ENCODE assay signal across 11 cellular contexts in the genomic region with DNA sequence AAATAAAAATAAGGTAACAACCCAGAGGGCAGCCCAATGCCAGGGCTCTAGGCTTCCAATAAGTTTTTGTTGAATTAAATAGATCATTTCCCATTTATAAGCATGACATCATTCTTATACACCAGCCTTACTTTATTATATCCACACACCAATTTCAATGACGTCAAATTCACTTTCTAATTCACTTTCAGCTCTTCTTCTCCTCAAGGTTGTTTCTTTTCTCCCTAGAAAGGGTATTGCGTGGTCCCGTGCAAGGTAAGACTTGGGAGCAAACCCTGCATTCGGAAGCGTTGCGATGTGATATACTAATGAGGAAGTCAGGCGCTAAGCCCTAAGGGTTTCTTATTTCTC. TPM values are rescaled to one million over a fixed set of nuclear protein-coding genes. Genes with fewer than 3 reads are reported as not detected.
DNase-seq lines count a peak whose midpoint lies in the region; ATAC-seq, FAIRE-seq and TF ChIP-seq lines count a peak whose summit lies in the region.
"Had no signal": no experiment of that assay in that cellular context is flagged by ENCODE, and none has a peak within 500 bp of the region (broad histone marks: within the 10 kb centered on the region; RNA-seq: fewer than 3 reads in every experiment).

No MANE protein-coding gene starts in this region.

- intact Hi-C loops in posterior vena cava (cut with DNase I) = no loop called here
- intact Hi-C loops in CD4-positive, alpha-beta T cell (cut with DNase I, micrococcal nuclease) = no loop called here

- peaks cover 89% of the 10 kb centered on the region for H3K27me3 Mint-ChIP-seq in CD4-positive, alpha-beta T cell

- POLR2A ChIA-PET in CD4-positive, alpha-beta T cell (lab: Charles Lee) = no interaction called here

- H3K4me1 Mint-ChIP-seq in CD4-positive, alpha-beta T cell (ENCODE audit: low read depth) = peaks cover 16% of the 10 kb centered on the region

- no peak overlapping the region for H3K27ac ChIP-seq in CD4-positive, alpha-beta T cell (ENCODE audit: low read depth, low read length)
- H3K27ac ChIP-seq: ovary had no signal

- no peak for TF ChIP-seq CTCF in CD4-positive, alpha-beta T cell (IDR thresholded peaks at IDR 0.05)
- TF ChIP-seq CTCF in D721Med (IDR thresholded peaks at IDR 0.05; ENCODE audit: insufficient read depth, missing control alignments) = no peak

- FAIRE-seq in D721Med (lab: Jason Lieb, UNC) = no peak

- H3K27ac Mint-ChIP-seq in CD4-positive, alpha-beta T cell = no peak overlapping the region

- CTCF ChIA-PET in CD4-positive, alpha-beta T cell (lab: Charles Lee) = no interaction called here

- peaks cover 45% of the 10 kb centered on the region for H3K27me3 ChIP-seq in CD4-positive, alpha-beta T cell (ENCODE audit: control insufficient read depth, insufficient read depth, low read length)
- H3K27me3 ChIP-seq: ovary had no signal

- DNase-seq in DMS53 treated with DMSO at 0.1 percent for 48 hours (lab: John Stamatoyannopoulos, UW; ENCODE audit: unreplicated experiment) (peak; percentile 44), fibroblast of peridontal ligament (ENCODE audit: extremely low read depth) (peak; percentile 19), posterior vena cava (ENCODE audit: low spot score) (peak; percentile 45), D721Med (ENCODE audit: insufficient read length, low spot score) (no peak), germinal center (ENCODE audit: low spot score) (no peak), NCI-H524 (lab: John Stamatoyannopoulos, UW) (no peak)
- no peak for DNase-seq in CD4-positive, alpha-beta T cell
- DNase-seq: activated CD4-positive, alpha-beta T cell treated with anti-CD3 and anti-CD28 coated beads, Interleukin-2, amount 50 U/mL, for 4 hours; NK-92 treated with Interleukin-12 subunit alpha and Interleukin-12 subunit beta, amount 100 ng/mL, for 24 hours; ovary had no signal

- H3K9me3 Mint-ChIP-seq in CD4-positive, alpha-beta T cell = no peaks in the 10 kb centered on the region

- H3K9me3 ChIP-seq in CD4-positive, alpha-beta T cell (ENCODE audit: control insufficient read depth, low read length) = no peaks in the 10 kb centered on the region
- H3K9me3 ChIP-seq: ovary had no signal

- no peak overlapping the region for H3K4me3 Mint-ChIP-seq in CD4-positive, alpha-beta T cell

- no peaks in the 10 kb centered on the region for H3K36me3 Mint-ChIP-seq in CD4-positive, alpha-beta T cell (ENCODE audit: low read depth)

- peak; percentile 2; the same call in 1 of the 3 replicates for ATAC-seq in SK-N-SH treated with all-trans-retinoic acid at 6 μM for 48 hours
- no peak for ATAC-seq in CD4-positive, alpha-beta T cell (ENCODE audit: poor library complexity)

TF ChIP-seq in SK-N-SH treated with all-trans-retinoic acid at 6 μM for 48 hours, 23 proteins besides CTCF, POLR2A, EP300 and RAD21:
- no peak for TF ChIP-seq BACH2 (CRISPR knock-in tag; IDR thresholded peaks at IDR 0.05; ENCODE audit: borderline replicate concordance)
- TF ChIP-seq, protein P1, sequence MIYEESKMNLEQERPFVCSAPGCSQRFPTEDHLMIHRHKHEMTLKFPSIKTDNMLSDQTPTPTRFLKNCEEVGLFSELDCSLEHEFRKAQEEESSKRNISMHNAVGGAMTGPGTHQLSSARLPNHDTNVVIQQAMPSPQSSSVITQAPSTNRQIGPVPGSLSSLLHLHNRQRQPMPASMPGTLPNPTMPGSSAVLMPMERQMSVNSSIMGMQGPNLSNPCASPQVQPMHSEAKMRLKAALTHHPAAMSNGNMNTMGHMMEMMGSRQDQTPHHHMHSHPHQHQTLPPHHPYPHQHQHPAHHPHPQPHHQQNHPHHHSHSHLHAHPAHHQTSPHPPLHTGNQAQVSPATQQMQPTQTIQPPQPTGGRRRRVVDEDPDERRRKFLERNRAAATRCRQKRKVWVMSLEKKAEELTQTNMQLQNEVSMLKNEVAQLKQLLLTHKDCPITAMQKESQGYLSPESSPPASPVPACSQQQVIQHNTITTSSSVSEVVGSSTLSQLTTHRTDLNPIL (CRISPR knock-in tag; IDR thresholded peaks at IDR 0.05; ENCODE audit: low read depth) = 0 out of 2 replicates have a peak, but pooled peaks have one; percentile 12

RNA-seq across cellular contexts. Expression of a gene that starts 1.1 kb away (rescaled TPM):
- 1 to 10 TPM; 3.3 to 8.1 TPM for total RNA-seq in posterior vena cava
- not detected for total RNA-seq in CD4-positive, alpha-beta T cell

Comparison
In these comparisons a context has a peak if more than half of its experiments do, and no peak if none do; other contexts are left out.
1. DNase-seq: peak in DMS53 treated with DMSO at 0.1 percent for 48 hours (single experiment), fibroblast of peridontal ligament (single experiment) and posterior vena cava (single experiment); none in CD4-positive, alpha-beta T cell (0 of 10), D721Med (single experiment), germinal center (single experiment) and NCI-H524 (0 of 2).
2. RNA of a gene that starts 1.1 kb away (total RNA-seq): 3.3 to 8.1 TPM in posterior vena cava; not detected in CD4-positive, alpha-beta T cell; every median in the first group is over 4 times any median in the second.